In the genomic region with DNA sequence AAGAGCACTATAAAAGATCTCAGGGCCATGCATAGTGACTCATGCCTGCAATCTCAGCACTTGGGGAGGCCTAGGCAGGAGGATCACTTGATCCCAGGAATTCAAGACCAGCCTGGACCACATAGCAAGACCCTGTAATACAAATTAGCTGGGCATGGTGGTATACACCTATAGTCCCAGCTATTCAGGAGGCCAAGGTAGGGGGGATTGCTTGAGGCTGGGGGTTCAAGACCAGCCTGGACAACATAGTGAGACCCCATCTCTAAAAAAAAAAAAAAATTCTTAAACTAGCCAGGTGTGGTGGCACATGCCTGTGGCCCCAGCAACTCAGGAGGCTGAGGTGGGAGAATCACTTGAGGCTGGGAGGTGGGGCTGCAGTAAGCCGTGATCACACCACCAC, we compare ENCODE assay signal across 19 cellular contexts. TPM values are rescaled to one million over a fixed set of nuclear protein-coding genes. Genes with fewer than 3 reads are reported as not detected.
DNase-seq lines count a peak whose midpoint lies in the region; ATAC-seq, FAIRE-seq and TF ChIP-seq lines count a peak whose summit lies in the region.
"Had no signal": no experiment of that assay in that cellular context is flagged by ENCODE, and none has a peak within 500 bp of the region (broad histone marks: within the 10 kb centered on the region; RNA-seq: fewer than 3 reads in every experiment).

No MANE protein-coding gene starts in this region.

- no peaks in the 10 kb centered on the region for H3K79me2 ChIP-seq in HepG2 (ENCODE audit: insufficient read depth, low read length)
- no peaks in the 10 kb centered on the region for H3K79me2 ChIP-seq in H1 (ENCODE audit: control insufficient read depth in 1 of 2, insufficient read depth in 2 of 2, low read length in 2 of 2)

- H2BK120ac ChIP-seq in H1 (replicated peaks; ENCODE audit: low read depth, low read length): no peak overlapping the region

- H3K9me3 ChIP-seq in HepG2 (ENCODE audit: low read length) (no peaks in the 10 kb centered on the region), right lobe of liver (no peaks in the 10 kb centered on the region), H1 (ENCODE audit: insufficient read depth in 2 of 2, low read depth in 1 of 2, low read length in 1 of 2) (no peaks in the 10 kb centered on the region)
- H3K9me3 ChIP-seq: A549; BLaER1 treated with 17β-estradiol and CSF1 and Interleukin-3, amounts not matched to agents 10 nM and 100 nM; Caco-2 had no signal

- H3K18ac ChIP-seq in H1 (ENCODE audit: extremely low read depth, low read length): no peak overlapping the region

- H2BK20ac ChIP-seq in H1 (ENCODE audit: low read length): no peak overlapping the region

- in situ Hi-C loops in HepG2 (cut with HindIII; ENCODE audit: extremely low pct_ligation_motif_present, low pct_unique_long_range_greater_than_20kb): no loop called here

- FAIRE-seq in HepG2 (lab: Jason Lieb, UNC) (no peak), H1 (lab: Jason Lieb, UNC) (no peak)
- FAIRE-seq: A549, D721Med, G401.6, GM12891, GM19239 had no signal

- TF ChIP-seq RAD21 in HepG2 (CRISPR knock-in tag; IDR thresholded peaks at IDR 0.05) (no peak), H1 (IDR thresholded peaks at IDR 0.05 in 1 of 2, conservative IDR thresholded peaks at IDR 0.05 in 1 of 2; ENCODE audit: low read depth in 2 of 2, low read length in 2 of 2) (no peak)

- 100% methylated on average over 1 of the region's 1 CpG for WGBS in HepG2 (ENCODE audit: low lambda C conversion rate)
- WGBS in right lobe of liver (ENCODE audit: insufficient coverage, low coverage, low lambda C conversion rate, missing lambda C conversion rate): 63% methylated on average over 1 of the region's 1 CpG
- 86% methylated on average over 1 of the region's 1 CpG; no CpG with 5 or more reads in 1 of the 2 experiments for WGBS in H1 (ENCODE audit: extremely low coverage in 1 of 2, insufficient coverage in 1 of 2, insufficient read length in 1 of 2, insufficient replicate concordance in 2 of 2, low coverage in 1 of 2, low lambda C conversion rate in 2 of 2, missing lambda C conversion rate in 1 of 2), 2 experiments

- intact Hi-C loops in HepG2 (cut with micrococcal nuclease; ENCODE audit: unreplicated experiment): no loop called here
- intact Hi-C loops in right lobe of liver (cut with DNase I): no loop called here

- H3K14ac ChIP-seq in H1 (ENCODE audit: insufficient read length): no peak overlapping the region

- TF ChIP-seq CTCF in HepG2 (CRISPR knock-in tag; IDR thresholded peaks at IDR 0.05): no peak
- no peak for TF ChIP-seq CTCF in right lobe of liver (IDR thresholded peaks at IDR 0.05)
- no peak for TF ChIP-seq CTCF in H1 (IDR thresholded peaks at IDR 0.05; ENCODE audit: control extremely low read depth in 1 of 3, insufficient read depth in 1 of 3, low read depth in 1 of 3, low read length in 3 of 3)

- CTCF ChIA-PET in HepG2 (lab: Yijun Ruan, JAX; ENCODE audit: low intra/inter-chr PET ratio, low total read pairs): no interaction called here
- CTCF ChIA-PET in H1 (lab: Charles Lee; ENCODE audit: partially characterized antibody): interaction anchor here (1.1 kb wide), 1 partner anchor 231 kb away, joined by 4 read pairs; no protein-coding TSS in a partner anchor

- H3K4ac ChIP-seq in H1 (replicated peaks; ENCODE audit: insufficient read length, low read depth, low read length): no peak overlapping the region

- no peak overlapping the region for H3K56ac ChIP-seq in H1 (replicated peaks; ENCODE audit: insufficient read length, low read depth, low read length)

- no peaks in the 10 kb centered on the region for H4K20me1 ChIP-seq in HepG2 (ENCODE audit: insufficient read depth, low read length)
- peaks cover 0 to 2% of the 10 kb centered on the region in 2 experiments for H4K20me1 ChIP-seq in H1 (replicated peaks in 1 of 2; ENCODE audit: control insufficient read depth in 1 of 2, insufficient read depth in 2 of 2, low read length in 2 of 2)

- no peak overlapping the region for H3K23ac ChIP-seq in H1 (ENCODE audit: insufficient read length)

- no peak overlapping the region for H2BK15ac ChIP-seq in H1 (ENCODE audit: low read length)

- H3K79me1 ChIP-seq in H1 (ENCODE audit: low read depth, low read length): no peaks in the 10 kb centered on the region; the same call in 1 of the 2 replicates

- TF ChIP-seq POLR2A in HepG2 (IDR thresholded peaks at IDR 0.05; ENCODE audit: insufficient read depth in 1 of 2, low read depth in 2 of 2, low read length in 2 of 2) (no peak), right lobe of liver (IDR thresholded peaks at IDR 0.05) (no peak), H1 (IDR thresholded peaks at IDR 0.05; ENCODE audit: control extremely low read depth in 1 of 2, low read depth in 2 of 2, low read length in 2 of 2) (no peak)

- H3K23me2 ChIP-seq in H1 (ENCODE audit: low read depth, low read length): no peaks in the 10 kb centered on the region

- H4K91ac ChIP-seq in H1 (replicated peaks; ENCODE audit: insufficient read length, low read length): no peak overlapping the region

- POLR2A ChIA-PET in HepG2 (lab: Yijun Ruan, JAX): no interaction called here
- POLR2A ChIA-PET in H1 (lab: Charles Lee; ENCODE audit: partially characterized antibody): interaction anchor here (0.6 to 3.4 kb wide), 3 partner anchors 9 to 320 kb away, joined by 3 to 17 read pairs (median 3); a partner anchor contains a TSS

- H4K8ac ChIP-seq in H1 (ENCODE audit: extremely low read depth, insufficient read depth, low read length): no peak overlapping the region

- DNase-seq in HepG2 (ENCODE audit: low spot score) (no peak), right lobe of liver (no peak), H1 (ENCODE audit: low read depth in 1 of 2, low spot score in 2 of 2) (no peak)
- DNase-seq: AML-193; Caco-2; Calu3; CD4-positive, alpha-beta T cell; CD8-positive, alpha-beta T cell; DMS79 treated with DMSO at 0.1 percent for 48 hours; GF-D8 had no signal

- BruUV-seq in HepG2 (replicated peaks; lab: Mats Ljungman, UMichigan): no TSS peak

- H3K27ac ChIP-seq in HepG2 (ENCODE audit: extremely low read length, insufficient read depth, low read length) (no peak overlapping the region), right lobe of liver (no peak overlapping the region), H1 (ENCODE audit: low read depth, low read length) (no peak overlapping the region)
- H3K27ac ChIP-seq: 22Rv1; A549; BLaER1 treated with 17β-estradiol and CSF1 and Interleukin-3, amounts not matched to agents 10 nM and 100 nM; C4-2B had no signal

- no peak for ATAC-seq in HepG2
- ATAC-seq in right lobe of liver: no peak
- ATAC-seq in HG03095 (IDR thresholded peaks at IDR 0.05; ENCODE audit: unreplicated experiment): no peak
- ATAC-seq: A549; CD8-positive, alpha-beta T cell had no signal

- no peak overlapping the region for H2AK5ac ChIP-seq in H1 (ENCODE audit: low read depth, low read length)

- H2AFZ ChIP-seq in HepG2 (ENCODE audit: low read length) (no peak overlapping the region), H1 (ENCODE audit: low read length) (no peak overlapping the region)

- H2BK5ac ChIP-seq in H1 (ENCODE audit: low read depth, low read length): no peak overlapping the region

- H3K4me3 ChIP-seq in HepG2 (replicated peaks in 1 of 3; ENCODE audit: insufficient read depth in 1 of 3, low read depth in 2 of 3, low read length in 3 of 3): no peak overlapping the region
- H3K4me3 ChIP-seq in right lobe of liver: no peak overlapping the region
- no peak overlapping the region for H3K4me3 ChIP-seq in H1 (ENCODE audit: extremely low read depth in 1 of 4, insufficient read depth in 2 of 4, low read depth in 3 of 4, low read length in 4 of 4)
- H3K4me3 ChIP-seq: A549; BLaER1 treated with 17β-estradiol and CSF1 and Interleukin-3, amounts not matched to agents 10 nM and 100 nM had no signal

- H4K5ac ChIP-seq in H1 (ENCODE audit: insufficient read length, low read depth, low read length): no peak overlapping the region

- H3K9ac ChIP-seq in HepG2 (ENCODE audit: insufficient read depth, low read depth, low read length) (no peak overlapping the region), H1 (replicated peaks in 1 of 4; ENCODE audit: extremely low read depth in 1 of 4, low read depth in 3 of 4, low read length in 3 of 4) (no peak overlapping the region)
- H3K9ac ChIP-seq: BLaER1 treated with 17β-estradiol and CSF1 and Interleukin-3, amounts not matched to agents 10 nM and 100 nM had no signal

- H3K27me3 ChIP-seq in HepG2 (ENCODE audit: control insufficient read depth in 1 of 2, insufficient read depth in 2 of 2, low read length in 2 of 2) (no peaks in the 10 kb centered on the region), right lobe of liver (no peaks in the 10 kb centered on the region), H1 (replicated peaks in 1 of 4; ENCODE audit: control insufficient read depth in 3 of 4, extremely low read depth in 1 of 4, insufficient read depth in 3 of 4, low read length in 3 of 4) (no peaks in the 10 kb centered on the region)
- H3K27me3 ChIP-seq: BLaER1 treated with 17β-estradiol and CSF1 and Interleukin-3, amounts not matched to agents 10 nM and 100 nM had no signal

- peaks cover 1 to 4% of the 10 kb centered on the region in 2 experiments; a peak in 2 of 5 replicates for H3K36me3 ChIP-seq in HepG2 (replicated peaks in 1 of 2; ENCODE audit: control insufficient read depth in 1 of 2, insufficient read depth in 2 of 2, low read length in 2 of 2)
- H3K36me3 ChIP-seq in right lobe of liver: peaks cover 0 to 4% (median 0%) of the 10 kb centered on the region in 4 donors
- peaks cover 0 to 3% (median 0%) of the 10 kb centered on the region in 4 experiments; a peak in 2 of 8 replicates for H3K36me3 ChIP-seq in H1 (ENCODE audit: control insufficient read depth in 2 of 4, insufficient read depth in 4 of 4, low read length in 3 of 4)

- H3K4me1 ChIP-seq in HepG2 (ENCODE audit: insufficient read depth, low read length) (no peaks in the 10 kb centered on the region), right lobe of liver (no peaks in the 10 kb centered on the region), H1 (replicated peaks in 1 of 4; ENCODE audit: control insufficient read depth in 3 of 4, insufficient read depth in 4 of 4, low read length in 3 of 4) (no peaks in the 10 kb centered on the region)
- H3K4me1 ChIP-seq: A549, Caco-2 had no signal

- TF ChIP-seq EP300 in HepG2 (IDR thresholded peaks at IDR 0.05; ENCODE audit: low read depth in 2 of 2, low read length in 2 of 2) (no peak), HepG2 (CRISPR knock-in tag; IDR thresholded peaks at IDR 0.05; ENCODE audit: borderline replicate concordance) (no peak), H1 (IDR thresholded peaks at IDR 0.05; ENCODE audit: borderline replicate concordance in 1 of 2, low read depth in 2 of 2, low read length in 2 of 2) (no peak)

- no peak overlapping the region for H2BK12ac ChIP-seq in H1 (ENCODE audit: low read depth, low read length)

- H3K4me2 ChIP-seq in HepG2 (ENCODE audit: low read depth, low read length) (no peak overlapping the region), H1 (ENCODE audit: insufficient read depth in 1 of 2, low read depth in 2 of 2, low read length in 2 of 2) (no peak overlapping the region)
- H3K4me2 ChIP-seq: A549; BLaER1 treated with 17β-estradiol and CSF1 and Interleukin-3, amounts not matched to agents 10 nM and 100 nM had no signal

RNA-seq across cellular contexts. Expression of a gene that starts 15.8 kb away (rescaled TPM):
- 23.9 and 28.0 TPM in 2 replicates for total RNA-seq in HepG2 (2016; rRNA removed; fragmentation: Illumina TruSeq; extraction: Trizol)
- total RNA-seq in HepG2 (2016; cell fraction: cytosol; rRNA removed; fragmentation: Illumina TruSeq; extraction: Trizol; ENCODE audit: low read depth): 13.7 and 16.8 TPM in 2 replicates
- total RNA-seq in HepG2 (2016; cell fraction: insoluble cytoplasmic fraction; rRNA removed; fragmentation: Illumina TruSeq; extraction: Trizol): 21.2 and 33.5 TPM in 2 replicates
- total RNA-seq in HepG2 (2016; cell fraction: membrane; rRNA removed; fragmentation: Illumina TruSeq; extraction: Trizol): 15.6 and 15.7 TPM in 2 replicates
- total RNA-seq in HepG2 (2016; cell fraction: nucleus; rRNA removed; fragmentation: Illumina TruSeq; extraction: Trizol): 13.0 and 16.7 TPM in 2 replicates
- 36.0 and 38.3 TPM in 2 replicates for polyA plus RNA-seq in HepG2 (2011; rRNA removed)
- 47.3 and 50.3 TPM in 2 replicates for polyA plus RNA-seq in HepG2 (2011; cell fraction: cytosol; rRNA removed)
- 19.1 and 23.0 TPM in 2 replicates for polyA plus RNA-seq in HepG2 (2011; cell fraction: nucleus; rRNA removed)
- polyA plus RNA-seq in HepG2 (2012): 20.3 and 22.3 TPM in 2 replicates
- polyA plus RNA-seq in HepG2 (2016; cell fraction: cytosol; fragmentation: Illumina TruSeq; extraction: Trizol; ENCODE audit: low read depth): 17.6 and 20.9 TPM in 2 replicates
- 42.1 and 47.6 TPM in 2 replicates for polyA plus RNA-seq in HepG2 (2016; cell fraction: insoluble cytoplasmic fraction; fragmentation: Illumina TruSeq; extraction: Trizol; ENCODE audit: low read depth)
- 19.0 and 20.3 TPM in 2 replicates for polyA plus RNA-seq in HepG2 (2016; cell fraction: membrane; fragmentation: Illumina TruSeq; extraction: Trizol; ENCODE audit: low read depth)
- polyA plus RNA-seq in HepG2 (2016; cell fraction: nucleus; fragmentation: Illumina TruSeq; extraction: Trizol; ENCODE audit: insufficient read depth, low read depth): 26.3 and 27.9 TPM in 2 replicates
- 18.8 and 29.8 TPM in 2 replicates for polyA minus RNA-seq in HepG2 (2011; rRNA and poly(A)+ RNA removed; ENCODE audit: low replicate concordance)
- polyA minus RNA-seq in HepG2 (2011; cell fraction: cytosol; rRNA and poly(A)+ RNA removed): 7.5 and 9.2 TPM in 2 replicates
- 8.9 and 10.7 TPM in 2 replicates for polyA minus RNA-seq in HepG2 (2011; cell fraction: nucleus; rRNA and poly(A)+ RNA removed)
- total RNA-seq in right lobe of liver: 10 to 100 TPM; 13.8 to 28.5 (median 21.2) TPM
- 26.4 and 32.3 TPM in 2 replicates for total RNA-seq in H1 (2021; fragmentation: NEBNext Ultra II Directional; extraction: Animal tissue kit (Norgen Biotek cat#: 25700))
- 53.2 and 53.9 TPM in 2 replicates for polyA plus RNA-seq in H1 (2011; rRNA removed)
- polyA plus RNA-seq in H1 (2011; cell fraction: cytosol; rRNA removed): 54.7 TPM
- 36.4 TPM for polyA plus RNA-seq in H1 (2011; cell fraction: nucleus; rRNA removed)
- 26.4 to 38.5 TPM (median 31.3 TPM) in 4 replicates for polyA plus RNA-seq in H1 (2012, experiment 1 of 2)
- polyA plus RNA-seq in H1 (2012, experiment 2 of 2): 37.5 TPM
- polyA plus RNA-seq in H1 (2013, experiment 1 of 2): 23.7 TPM
- 25.8 TPM for polyA plus RNA-seq in H1 (2013, experiment 2 of 2)
- polyA minus RNA-seq in H1 (2011; rRNA and poly(A)+ RNA removed): 25.3 and 27.0 TPM in 2 replicates
- 10.8 TPM for polyA minus RNA-seq in H1 (2011; cell fraction: cytosol; rRNA and poly(A)+ RNA removed)
- polyA minus RNA-seq in H1 (2011; cell fraction: nucleus; rRNA and poly(A)+ RNA removed): 19.6 TPM

RNA-seq across cellular contexts. Expression of a gene that starts 15.9 kb away (rescaled TPM):
- total RNA-seq in HepG2 (2016; rRNA removed; fragmentation: Illumina TruSeq; extraction: Trizol) (90.3 and 107 TPM in 2 replicates), right lobe of liver (100 to 1,000 TPM; 130 to 178 (median 164) TPM)
- 35.9 and 38.8 TPM in 2 replicates for total RNA-seq in HepG2 (2016; cell fraction: cytosol; rRNA removed; fragmentation: Illumina TruSeq; extraction: Trizol; ENCODE audit: low read depth)
- 93.0 and 94.6 TPM in 2 replicates for total RNA-seq in HepG2 (2016; cell fraction: insoluble cytoplasmic fraction; rRNA removed; fragmentation: Illumina TruSeq; extraction: Trizol)
- 44.2 and 48.6 TPM in 2 replicates for total RNA-seq in HepG2 (2016; cell fraction: membrane; rRNA removed; fragmentation: Illumina TruSeq; extraction: Trizol)
- total RNA-seq in HepG2 (2016; cell fraction: nucleus; rRNA removed; fragmentation: Illumina TruSeq; extraction: Trizol): 45.4 and 53.0 TPM in 2 replicates
- polyA plus RNA-seq in HepG2 (2011; rRNA removed) (81.4 and 90.1 TPM in 2 replicates), H1 (2011; rRNA removed) (203 and 258 TPM in 2 replicates)
- polyA plus RNA-seq in HepG2 (2011; cell fraction: cytosol; rRNA removed): 48.1 and 61.9 TPM in 2 replicates
- 51.2 and 52.4 TPM in 2 replicates for polyA plus RNA-seq in HepG2 (2011; cell fraction: nucleus; rRNA removed)
- 126 and 145 TPM in 2 replicates for polyA plus RNA-seq in HepG2 (2012)
- polyA plus RNA-seq in HepG2 (2016; cell fraction: cytosol; fragmentation: Illumina TruSeq; extraction: Trizol; ENCODE audit: low read depth): 80.9 and 96.5 TPM in 2 replicates
- polyA plus RNA-seq in HepG2 (2016; cell fraction: insoluble cytoplasmic fraction; fragmentation: Illumina TruSeq; extraction: Trizol; ENCODE audit: low read depth): 203 and 256 TPM in 2 replicates
- 77.6 and 81.5 TPM in 2 replicates for polyA plus RNA-seq in HepG2 (2016; cell fraction: membrane; fragmentation: Illumina TruSeq; extraction: Trizol; ENCODE audit: low read depth)
- polyA plus RNA-seq in HepG2 (2016; cell fraction: nucleus; fragmentation: Illumina TruSeq; extraction: Trizol; ENCODE audit: insufficient read depth, low read depth): 113 and 123 TPM in 2 replicates
- 189 and 195 TPM in 2 replicates for polyA minus RNA-seq in HepG2 (2011; rRNA and poly(A)+ RNA removed; ENCODE audit: low replicate concordance)
- 86.4 and 103 TPM in 2 replicates for polyA minus RNA-seq in HepG2 (2011; cell fraction: cytosol; rRNA and poly(A)+ RNA removed)
- 29.9 and 37.8 TPM in 2 replicates for polyA minus RNA-seq in HepG2 (2011; cell fraction: nucleus; rRNA and poly(A)+ RNA removed)
- 254 TPM in 2 replicates for total RNA-seq in H1 (2021; fragmentation: NEBNext Ultra II Directional; extraction: Animal tissue kit (Norgen Biotek cat#: 25700))
- polyA plus RNA-seq in H1 (2011; cell fraction: cytosol; rRNA removed): 115 TPM
- 220 TPM for polyA plus RNA-seq in H1 (2011; cell fraction: nucleus; rRNA removed)
- polyA plus RNA-seq in H1 (2012, experiment 1 of 2): 202 to 301 TPM (median 265 TPM) in 4 replicates
- 248 TPM for polyA plus RNA-seq in H1 (2012, experiment 2 of 2)
- 314 TPM for polyA plus RNA-seq in H1 (2013, experiment 1 of 2)
- polyA plus RNA-seq in H1 (2013, experiment 2 of 2): 278 TPM
- 107 and 122 TPM in 2 replicates for polyA minus RNA-seq in H1 (2011; rRNA and poly(A)+ RNA removed)
- 166 TPM for polyA minus RNA-seq in H1 (2011; cell fraction: cytosol; rRNA and poly(A)+ RNA removed)
- 98.6 TPM for polyA minus RNA-seq in H1 (2011; cell fraction: nucleus; rRNA and poly(A)+ RNA removed)

RNA-seq across cellular contexts. Expression of a gene that starts 37.6 kb away (rescaled TPM):
- total RNA-seq in HepG2 (2016; rRNA removed; fragmentation: Illumina TruSeq; extraction: Trizol) (22.9 and 40.3 TPM in 2 replicates), right lobe of liver (100 to 1,000 TPM in 1 of 6 experiments, 10 to 100 TPM in 5; 20.8 to 104 (median 53.1) TPM)
- 31.6 and 36.7 TPM in 2 replicates for total RNA-seq in HepG2 (2016; cell fraction: cytosol; rRNA removed; fragmentation: Illumina TruSeq; extraction: Trizol; ENCODE audit: low read depth)
- 26.0 and 40.4 TPM in 2 replicates for total RNA-seq in HepG2 (2016; cell fraction: insoluble cytoplasmic fraction; rRNA removed; fragmentation: Illumina TruSeq; extraction: Trizol)
- total RNA-seq in HepG2 (2016; cell fraction: membrane; rRNA removed; fragmentation: Illumina TruSeq; extraction: Trizol): 34.6 and 34.8 TPM in 2 replicates
- total RNA-seq in HepG2 (2016; cell fraction: nucleus; rRNA removed; fragmentation: Illumina TruSeq; extraction: Trizol): 31.7 and 39.9 TPM in 2 replicates
- polyA plus RNA-seq in HepG2 (2011; rRNA removed) (102 and 116 TPM in 2 replicates), H1 (2011; rRNA removed) (48.8 and 49.9 TPM in 2 replicates)
- 81.9 and 91.9 TPM in 2 replicates for polyA plus RNA-seq in HepG2 (2011; cell fraction: cytosol; rRNA removed)
- 76.1 and 77.6 TPM in 2 replicates for polyA plus RNA-seq in HepG2 (2011; cell fraction: nucleus; rRNA removed)
- 41.2 and 57.5 TPM in 2 replicates for polyA plus RNA-seq in HepG2 (2012)
- polyA plus RNA-seq in HepG2 (2016; cell fraction: cytosol; fragmentation: Illumina TruSeq; extraction: Trizol; ENCODE audit: low read depth): 78.5 and 88.6 TPM in 2 replicates
- polyA plus RNA-seq in HepG2 (2016; cell fraction: insoluble cytoplasmic fraction; fragmentation: Illumina TruSeq; extraction: Trizol; ENCODE audit: low read depth): 64.8 and 69.3 TPM in 2 replicates
- polyA plus RNA-seq in HepG2 (2016; cell fraction: membrane; fragmentation: Illumina TruSeq; extraction: Trizol; ENCODE audit: low read depth): 81.3 and 84.7 TPM in 2 replicates
- 144 and 149 TPM in 2 replicates for polyA plus RNA-seq in HepG2 (2016; cell fraction: nucleus; fragmentation: Illumina TruSeq; extraction: Trizol; ENCODE audit: insufficient read depth, low read depth)
- polyA minus RNA-seq in HepG2 (2011; rRNA and poly(A)+ RNA removed; ENCODE audit: low replicate concordance): 97.0 and 238 TPM in 2 replicates
- 32.4 and 39.8 TPM in 2 replicates for polyA minus RNA-seq in HepG2 (2011; cell fraction: cytosol; rRNA and poly(A)+ RNA removed)
- 15.5 and 22.4 TPM in 2 replicates for polyA minus RNA-seq in HepG2 (2011; cell fraction: nucleus; rRNA and poly(A)+ RNA removed)
- total RNA-seq in H1 (2021; fragmentation: NEBNext Ultra II Directional; extraction: Animal tissue kit (Norgen Biotek cat#: 25700)): 15.6 and 21.2 TPM in 2 replicates
- polyA plus RNA-seq in H1 (2011; cell fraction: cytosol; rRNA removed): 39.3 TPM
- polyA plus RNA-seq in H1 (2011; cell fraction: nucleus; rRNA removed): 61.7 TPM
- 22.0 to 30.6 TPM (median 26.8 TPM) in 4 replicates for polyA plus RNA-seq in H1 (2012, experiment 1 of 2)
- 35.9 TPM for polyA plus RNA-seq in H1 (2012, experiment 2 of 2)
- polyA plus RNA-seq in H1 (2013, experiment 1 of 2): 22.2 TPM
- polyA plus RNA-seq in H1 (2013, experiment 2 of 2): 24.9 TPM
- polyA minus RNA-seq in H1 (2011; rRNA and poly(A)+ RNA removed): 73.1 and 86.8 TPM in 2 replicates
- polyA minus RNA-seq in H1 (2011; cell fraction: cytosol; rRNA and poly(A)+ RNA removed): 11.7 TPM
- polyA minus RNA-seq in H1 (2011; cell fraction: nucleus; rRNA and poly(A)+ RNA removed): 20.8 TPM
